ENCODE assay signal across 8 cellular contexts in genomic region chr15:77702211-77702957, GRCh38.
A peak's percentile ranks its signal among the peaks of the same experiment; 100 is the strongest.
DNase-seq lines count a peak whose midpoint lies in the region; ATAC-seq lines count a peak whose summit lies in the region.

No MANE protein-coding gene starts in this region.

- DNase-seq in GM03348 (ENCODE audit: low spot score) (peak; percentile 47), KBM-7 (peak; percentile 45), amniotic epithelial cell (ENCODE audit: low read depth) (peak; percentile 48), left lobe of liver (ENCODE audit: low spot score) (no peak), superior temporal gyrus (ENCODE audit: extremely low spot score) (no peak), G401 (ENCODE audit: low spot score) (no peak)

- in situ Hi-C loops in KBM-7 (cut with MboI; ENCODE audit: low pct_unique_long_range_greater_than_20kb, low sequenced_read_pairs): no loop called here
- in situ Hi-C loops in G401 (cut with HindIII; ENCODE audit: low sequenced_read_pairs): no loop called here

- ATAC-seq in left lobe of liver (peak; percentile 76), GM21576 (IDR thresholded peaks at IDR 0.05; ENCODE audit: unreplicated experiment) (no peak), GM19467 (IDR thresholded peaks at IDR 0.05; ENCODE audit: unreplicated experiment) (no peak)

Comparison
In these comparisons a context has a peak if more than half of its experiments do, and no peak if none do; other contexts are left out.
1. DNase-seq: peak in GM03348 (single experiment), KBM-7 (single experiment) and amniotic epithelial cell (single experiment); none in left lobe of liver (single experiment), superior temporal gyrus (single experiment) and G401 (single experiment).